ENCODE assay signal across 9 cellular contexts in the genomic region with DNA sequence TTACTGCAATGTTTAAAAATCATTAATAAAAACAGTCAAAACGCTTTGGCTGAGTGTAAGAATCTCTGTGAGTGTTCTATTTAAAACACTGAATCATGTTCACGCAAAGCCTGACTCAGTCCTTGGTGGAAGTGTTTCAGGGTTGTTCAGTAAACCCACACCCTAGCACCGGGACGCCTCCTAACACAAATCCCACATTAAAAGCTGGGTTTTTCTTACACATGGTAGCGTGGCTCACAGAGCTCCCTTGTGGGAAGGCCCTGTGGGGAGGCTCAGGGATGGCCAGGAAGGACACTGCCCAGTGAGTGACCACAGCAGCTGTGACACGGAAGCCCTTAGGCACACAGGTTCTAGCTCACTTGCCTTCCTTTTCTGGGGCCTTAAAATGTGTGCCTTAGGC.
DNase-seq lines count a peak whose midpoint lies in the region; ATAC-seq and TF ChIP-seq lines count a peak whose summit lies in the region.
"Had no signal": no experiment of that assay in that cellular context is flagged by ENCODE, and none has a peak within 500 bp of the region (broad histone marks: within the 10 kb centered on the region; RNA-seq: fewer than 3 reads in every experiment).

No MANE protein-coding gene starts in this region.

- peak overlapping the region; percentile 100 for H3K27ac Mint-ChIP-seq in T-helper 17 cell

- in situ Hi-C loops in G401 (cut with HindIII; ENCODE audit: low sequenced_read_pairs) = no loop called here

- peaks cover 3% of the 10 kb centered on the region for H3K36me3 Mint-ChIP-seq in T-helper 17 cell (ENCODE audit: low read depth)

- no peaks in the 10 kb centered on the region for H3K27me3 ChIP-seq in BJ (ENCODE audit: control insufficient read depth, insufficient read depth, low read length)
- no peaks in the 10 kb centered on the region for H3K27me3 ChIP-seq in dorsolateral prefrontal cortex

- no peak for TF ChIP-seq CTCF in BJ (IDR thresholded peaks at IDR 0.05; ENCODE audit: insufficient read depth, low read depth, low read length)
- TF ChIP-seq CTCF in dorsolateral prefrontal cortex (IDR thresholded peaks at IDR 0.05 in 54 of 56, conservative IDR thresholded peaks at IDR 0.05 in 2 of 56; ENCODE audit: low read depth in 1 of 56, partially characterized antibody in 56 of 56) = no peak

- no peak for ATAC-seq in T-helper 17 cell

- H3K27me3 Mint-ChIP-seq in T-helper 17 cell = no peaks in the 10 kb centered on the region

- peak; percentile 71 for DNase-seq in BJ (ENCODE audit: low read depth)
- no peak for DNase-seq in T-helper 17 cell
- peak in 3 of 10 donors; percentile 34 to 69 (median 59) for DNase-seq in dorsolateral prefrontal cortex
- peak; percentile 64 for DNase-seq in putamen (ENCODE audit: low spot score)
- no peak for DNase-seq in SKM-1 (lab: John Stamatoyannopoulos, UW; ENCODE audit: unreplicated experiment)
- DNase-seq in G401 (ENCODE audit: low spot score) = no peak
- no peak for DNase-seq in cortex of kidney (lab: John Stamatoyannopoulos, UW)
- no peak for DNase-seq in NCI-H2029 (lab: John Stamatoyannopoulos, UW)

- no peaks in the 10 kb centered on the region for H3K36me3 ChIP-seq in BJ (ENCODE audit: control insufficient read depth, insufficient read depth, low read length)

- POLR2A ChIA-PET in BJ (lab: Charles Lee) = no interaction called here

- intact Hi-C loops in dorsolateral prefrontal cortex (cut with DNase I) = no loop called here

- H3K27ac ChIP-seq in dorsolateral prefrontal cortex = peak overlapping the region in 56 of 59 donors; percentile 0 to 98 (median 88)
- H3K27ac ChIP-seq: parathyroid adenoma had no signal

- CTCF ChIA-PET in BJ (lab: Yijun Ruan, JAX) = interaction anchor here (0.6 to 9.1 kb wide), 7 partner anchors 15 to 775 kb away, joined by 3 to 70 read pairs (median 4); no protein-coding TSS in a partner anchor

- H3K9me3 ChIP-seq in T-helper 17 cell (ENCODE audit: control insufficient read depth, low read length, poor library complexity, severe bottlenecking) = no peaks in the 10 kb centered on the region

- H3K4me1 Mint-ChIP-seq in T-helper 17 cell = peaks cover 58% of the 10 kb centered on the region

- H3K4me3 Mint-ChIP-seq in T-helper 17 cell = peak overlapping the region; percentile 71

- H3K4me3 ChIP-seq in BJ (ENCODE audit: low read depth, low read length) = no peak overlapping the region
- no peak overlapping the region for H3K4me3 ChIP-seq in dorsolateral prefrontal cortex

Comparison
In these comparisons a context has a peak if more than half of its experiments do, and no peak if none do; other contexts are left out.
1. DNase-seq: peak in BJ (single experiment) and putamen (single experiment); none in T-helper 17 cell (0 of 3), SKM-1 (single experiment), G401 (single experiment), cortex of kidney (single experiment) and NCI-H2029 (single experiment).